ENCODE assay signal across 35 cellular contexts in genomic region chrX:93454509-93454908, GRCh38.
DNase-seq lines count a peak whose midpoint lies in the region; ATAC-seq, FAIRE-seq and TF ChIP-seq lines count a peak whose summit lies in the region.
"Had no signal": no experiment of that assay in that cellular context is flagged by ENCODE, and none has a peak within 500 bp of the region (broad histone marks: within the 10 kb centered on the region; RNA-seq: fewer than 3 reads in every experiment).

No MANE protein-coding gene starts in this region.

- dilution Hi-C loops in IMR-90 (cut with HindIII; ENCODE audit: low sequenced_read_pairs, unreplicated experiment), result no loop called here

- intact Hi-C loops in HepG2 (cut with micrococcal nuclease; ENCODE audit: unreplicated experiment) (no loop called here), right lobe of liver (cut with DNase I) (no loop called here), IMR-90 (cut with micrococcal nuclease) (no loop called here)

- no peak for FAIRE-seq in HepG2 (lab: Jason Lieb, UNC)
- no peak for FAIRE-seq in A549 (lab: Jason Lieb, UNC)
- FAIRE-seq in astrocyte (lab: Jason Lieb, UNC), result peak; percentile 54
- FAIRE-seq: A204.1, D721Med had no signal

- 0% methylated on average over 1 of the region's 1 CpG for WGBS in HepG2 (ENCODE audit: low lambda C conversion rate)
- WGBS in right lobe of liver (ENCODE audit: insufficient coverage, low coverage, low lambda C conversion rate, missing lambda C conversion rate), result 29% methylated on average over 1 of the region's 1 CpG
- WGBS in A549 (ENCODE audit: missing lambda C conversion rate), result 0% methylated on average over 1 of the region's 1 CpG
- no CpG with 5 or more reads among the region's 1 CpG for WGBS in IMR-90 (ENCODE audit: extremely low coverage in 2 of 2, insufficient read length in 1 of 2), 2 experiments

- CTCF ChIA-PET in HepG2 (lab: Yijun Ruan, JAX; ENCODE audit: low intra/inter-chr PET ratio, low total read pairs), result no interaction called here
- CTCF ChIA-PET in A549 (lab: Yijun Ruan, JAX), result no interaction called here
- CTCF ChIA-PET in IMR-90 (lab: Yijun Ruan, JAX), result no interaction called here

- no peak overlapping the region for H2BK15ac ChIP-seq in IMR-90 (ENCODE audit: low read depth, low read length)

- H3K9ac ChIP-seq in HepG2 (ENCODE audit: insufficient read depth, low read depth, low read length), result no peak overlapping the region
- H3K9ac ChIP-seq in IMR-90 (ENCODE audit: low read depth, low read length), result no peak overlapping the region
- H3K9ac ChIP-seq in astrocyte (ENCODE audit: low read length), result no peak overlapping the region
- H3K9ac ChIP-seq: BLaER1; BLaER1 treated with 17β-estradiol and CSF1 and Interleukin-3, amounts not matched to agents 10 nM and 100 nM had no signal

- no peak overlapping the region for H2BK5ac ChIP-seq in IMR-90 (ENCODE audit: low read depth, low read length, poor library complexity, severe bottlenecking)

- ATAC-seq in HepG2 (no peak), right lobe of liver (no peak), A549 (no peak), IMR-90 (ENCODE audit: low read depth) (no peak)
- ATAC-seq: CD8-positive, alpha-beta T cell had no signal

- H3K4me1 Mint-ChIP-seq in astrocyte (ENCODE audit: low read depth, unreplicated experiment), result no peaks in the 10 kb centered on the region
- H3K4me1 Mint-ChIP-seq: B cell; CD14-positive monocyte; CD4-positive, alpha-beta memory T cell; CD4-positive, CD25-positive, alpha-beta regulatory T cell; CD8-positive, alpha-beta memory T cell had no signal

- H3K27ac ChIP-seq in HepG2 (ENCODE audit: extremely low read length, insufficient read depth, low read length) (no peak overlapping the region), right lobe of liver (no peak overlapping the region), A549 (no peak overlapping the region), IMR-90 (ENCODE audit: insufficient read depth, low read length) (no peak overlapping the region), astrocyte (ENCODE audit: low read depth, low read length) (no peak overlapping the region)
- H3K27ac ChIP-seq: 22Rv1; BLaER1; BLaER1 treated with 17β-estradiol and CSF1 and Interleukin-3, amounts not matched to agents 10 nM and 100 nM; C4-2B had no signal

- H3K4ac ChIP-seq in IMR-90 (ENCODE audit: low read depth, low read length), result no peak overlapping the region

- H3K18ac ChIP-seq in IMR-90 (ENCODE audit: low read depth, low read length), result no peak overlapping the region

- H2BK120ac ChIP-seq in IMR-90 (ENCODE audit: low read depth, low read length), result no peak overlapping the region

- H3K23ac ChIP-seq in IMR-90 (ENCODE audit: low read depth, low read length), result no peak overlapping the region

- no peak overlapping the region for H3K4me3 Mint-ChIP-seq in astrocyte (ENCODE audit: unreplicated experiment)
- H3K4me3 Mint-ChIP-seq: B cell; CD14-positive monocyte; CD4-positive, alpha-beta memory T cell; CD4-positive, alpha-beta T cell; CD4-positive, CD25-positive, alpha-beta regulatory T cell; CD8-positive, alpha-beta memory T cell; CD8-positive, alpha-beta T cell had no signal

- TF ChIP-seq CTCF in HepG2 (CRISPR knock-in tag; IDR thresholded peaks at IDR 0.05), result no peak
- TF ChIP-seq CTCF in right lobe of liver (IDR thresholded peaks at IDR 0.05), result no peak
- no peak for TF ChIP-seq CTCF in A549 (IDR thresholded peaks at IDR 0.05)
- TF ChIP-seq CTCF in IMR-90 (conservative IDR thresholded peaks at IDR 0.05; ENCODE audit: low read depth, low read length), result no peak
- TF ChIP-seq CTCF in astrocyte (IDR thresholded peaks at IDR 0.05; ENCODE audit: insufficient read depth, low read depth, low read length), result no peak

- H3K27ac Mint-ChIP-seq in astrocyte (ENCODE audit: unreplicated experiment), result no peak overlapping the region
- H3K27ac Mint-ChIP-seq: B cell; CD14-positive monocyte; CD4-positive, alpha-beta memory T cell; CD4-positive, alpha-beta T cell; CD4-positive, CD25-positive, alpha-beta regulatory T cell; CD8-positive, alpha-beta memory T cell; CD8-positive, alpha-beta T cell had no signal

- in situ Hi-C loops in HepG2 (cut with HindIII; ENCODE audit: extremely low pct_ligation_motif_present, low pct_unique_long_range_greater_than_20kb) (no loop called here), IMR-90 (cut with MboI; ENCODE audit: low sequenced_read_pairs) (no loop called here)

- H4K91ac ChIP-seq in IMR-90 (ENCODE audit: insufficient read depth, low read depth, low read length), result no peak overlapping the region

- no peaks in the 10 kb centered on the region for H4K20me1 ChIP-seq in HepG2 (ENCODE audit: insufficient read depth, low read length)
- H4K20me1 ChIP-seq in IMR-90 (ENCODE audit: insufficient read depth, low read length), result no peaks in the 10 kb centered on the region
- H4K20me1 ChIP-seq in astrocyte (ENCODE audit: insufficient read depth, low read length), result no peaks in the 10 kb centered on the region
- H4K20me1 ChIP-seq: BLaER1; BLaER1 treated with 17β-estradiol and CSF1 and Interleukin-3, amounts not matched to agents 10 nM and 100 nM had no signal

- TF ChIP-seq EP300 in HepG2 (IDR thresholded peaks at IDR 0.05; ENCODE audit: low read depth in 2 of 2, low read length in 2 of 2), result no peak
- no peak for TF ChIP-seq EP300 in HepG2 (CRISPR knock-in tag; IDR thresholded peaks at IDR 0.05; ENCODE audit: borderline replicate concordance)
- TF ChIP-seq EP300 in A549 (IDR thresholded peaks at IDR 0.05), result no peak

- H3K27me3 ChIP-seq in HepG2 (ENCODE audit: control insufficient read depth in 1 of 2, insufficient read depth in 2 of 2, low read length in 2 of 2) (no peaks in the 10 kb centered on the region), right lobe of liver (peaks cover 0 to 3% of the 10 kb centered on the region in 2 donors), IMR-90 (ENCODE audit: control insufficient read depth, insufficient read depth, low read length) (no peaks in the 10 kb centered on the region), astrocyte (ENCODE audit: insufficient read depth, low read length) (no peaks in the 10 kb centered on the region)
- H3K27me3 ChIP-seq: BE2C had no signal

- TF ChIP-seq RAD21 in HepG2 (CRISPR knock-in tag; IDR thresholded peaks at IDR 0.05) (no peak), A549 (conservative IDR thresholded peaks at IDR 0.05 in 1 of 2, IDR thresholded peaks at IDR 0.05 in 1 of 2) (no peak), IMR-90 (IDR thresholded peaks at IDR 0.05; ENCODE audit: low read length) (no peak)

- no peak overlapping the region for H4K8ac ChIP-seq in IMR-90 (ENCODE audit: low read depth in 2 of 2, low read length in 2 of 2)

- H2AFZ ChIP-seq in HepG2 (ENCODE audit: low read length) (no peak overlapping the region), IMR-90 (replicated peaks; ENCODE audit: low read length, poor library complexity) (no peak overlapping the region), astrocyte (ENCODE audit: low read depth, low read length) (no peak overlapping the region)

- no peak for TF ChIP-seq POLR2A in HepG2 (IDR thresholded peaks at IDR 0.05; ENCODE audit: insufficient read depth in 1 of 2, low read depth in 2 of 2, low read length in 2 of 2)
- TF ChIP-seq POLR2A in right lobe of liver (IDR thresholded peaks at IDR 0.05), result no peak
- TF ChIP-seq POLR2A in A549 (IDR thresholded peaks at IDR 0.05; ENCODE audit: low read length), result no peak
- TF ChIP-seq POLR2A in IMR-90 (IDR thresholded peaks at IDR 0.05; ENCODE audit: low read depth, low read length), result no peak

- no peak overlapping the region for H2BK20ac ChIP-seq in IMR-90 (ENCODE audit: low read depth, low read length)

- DNase-seq in HepG2 (ENCODE audit: low spot score) (no peak), right lobe of liver (no peak), A549 (ENCODE audit: low read depth in 1 of 2, low spot score in 1 of 2) (no peak), IMR-90 (no peak), astrocyte (ENCODE audit: low read depth) (no peak), DMS153 (lab: John Stamatoyannopoulos, UW) (no peak), GM19238 (ENCODE audit: insufficient read length, low spot score) (no peak)
- DNase-seq in stimulated activated CD4-positive, alpha-beta T cell treated with anti-CD3 and anti-CD28 coated beads, Interleukin-4, amount 100 ng/mL, for 1 hour, result no peak
- DNase-seq: 8988T; ACHN; AML-193; BE2C; C1 segment of cervical spinal cord; Caco-2; Calu3; CD4-positive, alpha-beta memory T cell; CD4-positive, alpha-beta T cell; CD4-positive, CD25-positive, alpha-beta regulatory T cell; CD8-positive, alpha-beta memory T cell; CD8-positive, alpha-beta T cell; COR-L47; DMS 273 treated with DMSO at 0.1 percent for 48 hours; DMS53; DMS79; DMS79 treated with DMSO at 0.1 percent for 48 hours; DND-41; EL had no signal

- H3K56ac ChIP-seq in IMR-90 (ENCODE audit: extremely low read depth, insufficient read depth, low read length), result no peak overlapping the region

- no peaks in the 10 kb centered on the region for H3K9me3 Mint-ChIP-seq in astrocyte (ENCODE audit: unreplicated experiment)
- H3K9me3 Mint-ChIP-seq: CD4-positive, alpha-beta T cell; CD8-positive, alpha-beta memory T cell; CD8-positive, alpha-beta T cell had no signal

- H3K9me3 ChIP-seq in HepG2 (ENCODE audit: low read length) (no peaks in the 10 kb centered on the region), right lobe of liver (no peaks in the 10 kb centered on the region), A549 (no peaks in the 10 kb centered on the region), IMR-90 (ENCODE audit: control insufficient read depth, insufficient read depth, low read length) (no peaks in the 10 kb centered on the region), astrocyte (ENCODE audit: insufficient read depth, low read depth, low read length) (no peaks in the 10 kb centered on the region)
- H3K9me3 ChIP-seq: BE2C, BLaER1, Caco-2 had no signal

- no peaks in the 10 kb centered on the region for H3K4me1 ChIP-seq in HepG2 (ENCODE audit: insufficient read depth, low read length)
- H3K4me1 ChIP-seq in right lobe of liver, result no peaks in the 10 kb centered on the region
- no peaks in the 10 kb centered on the region for H3K4me1 ChIP-seq in A549
- no peaks in the 10 kb centered on the region for H3K4me1 ChIP-seq in IMR-90 (ENCODE audit: control insufficient read depth, insufficient read depth, low read length)
- H3K4me1 ChIP-seq in astrocyte (ENCODE audit: insufficient read depth, low read length), result no peaks in the 10 kb centered on the region
- H3K4me1 ChIP-seq: BE2C; BLaER1; BLaER1 treated with 17β-estradiol and CSF1 and Interleukin-3, amounts not matched to agents 10 nM and 100 nM; Caco-2 had no signal

- no peaks in the 10 kb centered on the region for H3K79me1 ChIP-seq in IMR-90 (ENCODE audit: low read depth in 1 of 2, low read length in 2 of 2)

- POLR2A ChIA-PET in HepG2 (lab: Yijun Ruan, JAX), result no interaction called here
- POLR2A ChIA-PET in A549 (lab: Yijun Ruan, JAX), result no interaction called here
- POLR2A ChIA-PET in IMR-90 (lab: Charles Lee; ENCODE audit: unreplicated experiment), result no interaction called here

- H2AK9ac ChIP-seq in IMR-90 (replicated peaks; ENCODE audit: low read depth, low read length, poor library complexity), result no peak overlapping the region

- H3K36me3 ChIP-seq in HepG2 (replicated peaks in 1 of 2; ENCODE audit: control insufficient read depth in 1 of 2, insufficient read depth in 2 of 2, low read length in 2 of 2) (no peaks in the 10 kb centered on the region), right lobe of liver (no peaks in the 10 kb centered on the region), IMR-90 (ENCODE audit: control insufficient read depth, insufficient read depth, low read length) (no peaks in the 10 kb centered on the region), astrocyte (ENCODE audit: insufficient read depth, low read length) (no peaks in the 10 kb centered on the region)
- H3K36me3 ChIP-seq: BE2C; BLaER1; BLaER1 treated with 17β-estradiol and CSF1 and Interleukin-3, amounts not matched to agents 10 nM and 100 nM had no signal

- no peak overlapping the region for H3K4me3 ChIP-seq in HepG2 (replicated peaks in 1 of 3; ENCODE audit: insufficient read depth in 1 of 3, low read depth in 2 of 3, low read length in 3 of 3)
- no peak overlapping the region for H3K4me3 ChIP-seq in right lobe of liver
- H3K4me3 ChIP-seq in A549, result no peak overlapping the region
- no peak overlapping the region for H3K4me3 ChIP-seq in IMR-90 (ENCODE audit: insufficient read depth, low read depth, low read length)
- H3K4me3 ChIP-seq in astrocyte (ENCODE audit: insufficient read depth, low read depth, low read length), result no peak overlapping the region
- H3K4me3 ChIP-seq: BLaER1; BLaER1 treated with 17β-estradiol and CSF1 and Interleukin-3, amounts not matched to agents 10 nM and 100 nM had no signal

- no peak overlapping the region for H4K5ac ChIP-seq in IMR-90 (ENCODE audit: low read depth, low read length)

- H3K14ac ChIP-seq in IMR-90 (replicated peaks; ENCODE audit: low read depth, low read length), result no peak overlapping the region

- H3K36me3 Mint-ChIP-seq in astrocyte (ENCODE audit: low read depth, unreplicated experiment), result no peaks in the 10 kb centered on the region
- H3K36me3 Mint-ChIP-seq: CD14-positive monocyte; CD4-positive, alpha-beta memory T cell; CD4-positive, CD25-positive, alpha-beta regulatory T cell; CD8-positive, alpha-beta memory T cell; CD8-positive, alpha-beta T cell had no signal

- no peak overlapping the region for H3K4me2 ChIP-seq in HepG2 (ENCODE audit: low read depth, low read length)
- no peak overlapping the region for H3K4me2 ChIP-seq in A549
- no peak overlapping the region for H3K4me2 ChIP-seq in IMR-90 (ENCODE audit: low read depth, low read length)
- no peak overlapping the region for H3K4me2 ChIP-seq in astrocyte (ENCODE audit: low read length)
- H3K4me2 ChIP-seq: BLaER1; BLaER1 treated with 17β-estradiol and CSF1 and Interleukin-3, amounts not matched to agents 10 nM and 100 nM had no signal

- no TSS peak for BruUV-seq in HepG2 (replicated peaks; lab: Mats Ljungman, UMichigan)
- no TSS peak for BruUV-seq in IMR-90 (replicated peaks; lab: Mats Ljungman, UMichigan)

- no peak overlapping the region for H2AK5ac ChIP-seq in IMR-90 (ENCODE audit: low read depth, low read length)

- H3K27me3 Mint-ChIP-seq in astrocyte (ENCODE audit: low read depth, unreplicated experiment), result no peaks in the 10 kb centered on the region
- H3K27me3 Mint-ChIP-seq: B cell; CD4-positive, alpha-beta memory T cell; CD4-positive, alpha-beta T cell; CD4-positive, CD25-positive, alpha-beta regulatory T cell had no signal

- no peaks in the 10 kb centered on the region for H3K9me1 ChIP-seq in IMR-90 (ENCODE audit: insufficient read depth, low read length)

- H3K79me2 ChIP-seq in HepG2 (ENCODE audit: insufficient read depth, low read length) (no peaks in the 10 kb centered on the region), astrocyte (ENCODE audit: insufficient read depth, low read length) (no peaks in the 10 kb centered on the region)
